ENCODE assay signal across 10 cellular contexts in genomic region chr5:159581502-159582249, GRCh38.
DNase-seq lines count a peak whose midpoint lies in the region; ATAC-seq, FAIRE-seq and TF ChIP-seq lines count a peak whose summit lies in the region.
"Had no signal": no experiment of that assay in that cellular context is flagged by ENCODE, and none has a peak within 500 bp of the region (broad histone marks: within the 10 kb centered on the region; RNA-seq: fewer than 3 reads in every experiment).

No MANE protein-coding gene starts in this region.

- H3K27ac ChIP-seq in hepatocyte (no peak overlapping the region), small intestine (ENCODE audit: low read depth in 1 of 2, low read length in 1 of 2) (no peak overlapping the region), gastroesophageal sphincter (no peak overlapping the region)

- no peak for TF ChIP-seq EP300 in gastroesophageal sphincter (IDR thresholded peaks at IDR 0.05)

- H3K4me1 ChIP-seq in hepatocyte (ENCODE audit: insufficient read depth): no peaks in the 10 kb centered on the region
- no peaks in the 10 kb centered on the region for H3K4me1 ChIP-seq in small intestine (ENCODE audit: control insufficient read depth in 2 of 2, insufficient read depth in 1 of 2, low read depth in 1 of 2, low read length in 1 of 2)
- peaks cover 0 to 7% (median 0%) of the 10 kb centered on the region in 3 donors for H3K4me1 ChIP-seq in gastroesophageal sphincter

- no peaks in the 10 kb centered on the region for H3K79me2 ChIP-seq in hepatocyte

- H3K9me2 ChIP-seq in hepatocyte (replicated peaks; ENCODE audit: insufficient read depth): no peaks in the 10 kb centered on the region

- H3K9me3 ChIP-seq in hepatocyte (ENCODE audit: low read depth) (no peaks in the 10 kb centered on the region), small intestine (ENCODE audit: control insufficient read depth, low read depth) (no peaks in the 10 kb centered on the region), gastroesophageal sphincter (peaks cover 0 to 7% (median 0%) of the 10 kb centered on the region in 3 donors)

- H4K20me1 ChIP-seq in hepatocyte (ENCODE audit: insufficient read depth, poor library complexity, severe bottlenecking): no peaks in the 10 kb centered on the region

- H3K4me3 Mint-ChIP-seq in Calu3 (ENCODE audit: low read depth, unreplicated experiment): no peak overlapping the region
- H3K4me3 Mint-ChIP-seq: T-helper 1 cell treated with Interleukin-12 subunit alpha and Interleukin-12 subunit beta and Interleukin-4 antibody, amounts not matched to agents 30 μg/mL and 1 μg/mL, for 36 hours had no signal

- no peaks in the 10 kb centered on the region for H3K27me3 Mint-ChIP-seq in Calu3 (ENCODE audit: unreplicated experiment)

- 64% methylated on average over 7 of the region's 7 CpGs for WGBS in hepatocyte (ENCODE audit: low lambda C conversion rate, missing lambda C conversion rate)
- 33 to 60% (median 41%) methylated on average over 7 of the region's 7 CpGs for WGBS in small intestine, 3 donors
- 24 to 33% methylated on average over 6 to 7 of the region's 7 CpGs for WGBS in gastroesophageal sphincter (ENCODE audit: low coverage in 1 of 2), 2 donors

- peak overlapping the region; percentile 79 for H3K27ac Mint-ChIP-seq in Calu3 (ENCODE audit: unreplicated experiment)
- H3K27ac Mint-ChIP-seq: T-helper 1 cell treated with Interleukin-12 subunit alpha and Interleukin-12 subunit beta and Interleukin-4 antibody, amounts not matched to agents 30 μg/mL and 1 μg/mL, for 36 hours had no signal

- no peak overlapping the region for H2AFZ ChIP-seq in hepatocyte

- peaks cover 2% of the 10 kb centered on the region for H3K9me3 Mint-ChIP-seq in Calu3 (ENCODE audit: low read depth, unreplicated experiment)

- intact Hi-C loops in Calu3 (cut with micrococcal nuclease; ENCODE audit: unreplicated experiment): loop anchor here (2.0 to 5.0 kb wide), 3 partner anchors 137 to 406 kb away; no protein-coding TSS in a partner anchor

- no peak for FAIRE-seq in small intestine (lab: Jason Lieb, UNC)
- FAIRE-seq: GM12878 had no signal

- H3K4me1 Mint-ChIP-seq in Calu3 (ENCODE audit: low read depth, unreplicated experiment): peaks cover 37% of the 10 kb centered on the region

- no peak overlapping the region for H3K4me2 ChIP-seq in hepatocyte

- no TSS peak for BruUV-seq in Calu3 (replicated peaks; lab: Mats Ljungman, UMichigan)

- peaks cover 5% of the 10 kb centered on the region for H3K36me3 Mint-ChIP-seq in Calu3 (ENCODE audit: insufficient read depth, unreplicated experiment)

- no peaks in the 10 kb centered on the region for H3K27me3 ChIP-seq in hepatocyte
- H3K27me3 ChIP-seq in small intestine (ENCODE audit: control insufficient read depth in 2 of 2, insufficient read depth in 2 of 2, low read length in 2 of 2): no peaks in the 10 kb centered on the region
- H3K27me3 ChIP-seq in gastroesophageal sphincter: no peaks in the 10 kb centered on the region

- TF ChIP-seq CTCF in Calu3 (IDR thresholded peaks at IDR 0.05; ENCODE audit: unreplicated experiment): no peak
- TF ChIP-seq CTCF in hepatocyte (IDR thresholded peaks at IDR 0.05; ENCODE audit: poor library complexity): no peak
- TF ChIP-seq CTCF in gastroesophageal sphincter (IDR thresholded peaks at IDR 0.05): no peak

- TF ChIP-seq POLR2A in gastroesophageal sphincter (IDR thresholded peaks at IDR 0.05): no peak

- H3K36me3 ChIP-seq in hepatocyte (replicated peaks; ENCODE audit: insufficient read depth, low read depth) (no peaks in the 10 kb centered on the region), small intestine (ENCODE audit: control insufficient read depth in 2 of 2, insufficient read depth in 2 of 2, low read length in 2 of 2) (no peaks in the 10 kb centered on the region), gastroesophageal sphincter (no peaks in the 10 kb centered on the region)

- H3K4me3 ChIP-seq in hepatocyte (no peak overlapping the region), small intestine (ENCODE audit: low read depth in 1 of 2, low read length in 2 of 2) (no peak overlapping the region), gastroesophageal sphincter (no peak overlapping the region)
- H3K4me3 ChIP-seq: GM12878 had no signal

- DNase-seq in Calu3: peak; percentile 85
- DNase-seq in HS-5 (ENCODE audit: low read depth): peak; percentile 83
- peak; percentile 58 for DNase-seq in T1000 (lab: John Stamatoyannopoulos, UW)
- peak; percentile 95 for DNase-seq in kidney glomerular epithelial cell (lab: John Stamatoyannopoulos, UW)
- no peak for DNase-seq in hepatocyte (ENCODE audit: low spot score)
- DNase-seq in small intestine: no peak

- CTCF ChIA-PET in Calu3 (lab: Charles Lee): interaction anchor here (0.6 to 3.3 kb wide), 9 partner anchors 10 to 1713 kb away, joined by 3 to 13 read pairs (median 3); partner anchors contain the start of gene TTC1

- ATAC-seq in GM19455 (IDR thresholded peaks at IDR 0.05; ENCODE audit: unreplicated experiment) (no peak), gastroesophageal sphincter (no peak)
- ATAC-seq: GM12878 had no signal

Comparison
In these comparisons a context has a peak if more than half of its experiments do, and no peak if none do; other contexts are left out.
1. DNase-seq: peak in Calu3 (single experiment), HS-5 (single experiment), T1000 (single experiment) and kidney glomerular epithelial cell (single experiment); none in hepatocyte (single experiment) and small intestine (single experiment).